30 cellular contexts compared by ENCODE assay signal in the genomic region with DNA sequence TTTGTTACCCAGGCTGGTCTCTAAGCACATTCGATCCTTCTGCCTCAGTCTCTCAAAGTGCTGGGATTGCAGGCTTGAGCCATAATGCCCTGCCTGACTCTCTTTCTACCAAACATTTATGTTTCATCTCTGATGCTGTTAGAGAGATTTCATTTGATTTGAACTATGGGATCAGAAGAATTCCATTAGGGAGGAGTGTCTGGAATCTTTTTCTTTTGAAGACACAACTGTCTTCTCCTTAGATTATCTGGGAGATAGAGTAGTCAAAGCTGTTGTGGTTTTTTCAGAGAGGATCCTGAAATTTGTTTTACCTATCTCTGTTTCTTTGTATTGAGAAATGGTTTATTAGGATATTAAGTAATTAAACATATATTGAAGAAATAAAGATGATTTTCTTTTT.
"Had no signal": no experiment of that assay in that cellular context is flagged by ENCODE, and none has a peak within 500 bp of the region (broad histone marks: within the 10 kb centered on the region; RNA-seq: fewer than 3 reads in every experiment).

No MANE protein-coding gene starts in this region.

- H3K27ac Mint-ChIP-seq: activated CD4-positive, alpha-beta memory T cell treated with anti-CD3 and anti-CD28 coated beads, Interleukin-2, amount 10 ng/mL, durations not matched to agents 7 days and 5 days; activated CD4-positive, alpha-beta T cell treated with anti-CD3 and anti-CD28 coated beads, Interleukin-2, amount 10 ng/mL, durations not matched to agents 7 days and 5 days; activated naive CD8-positive, alpha-beta T cell treated with anti-CD3 and anti-CD28 coated beads, Interleukin-2, amount 50 U/mL, for 24 hours; activated T-helper 17 cell treated with anti-CD3 and anti-CD28 coated beads, Interleukin-2, amount 50 U/mL, for 72 hours; stimulated activated memory B cell treated with anti-CD40 and anti-IgM and Interleukin-4, amounts not matched to agents 10 μg/mL and 1 μg/mL and 100 μg/mL, for 72 hours; T-helper 17 cell had no signal

- H3K9ac ChIP-seq: parathyroid adenoma had no signal

- H3K4me3 ChIP-seq: esophagus squamous epithelium, right atrium auricular region, smooth muscle cell, stomach, thyroid gland, upper lobe of left lung had no signal

- H3K27me3 ChIP-seq: esophagus squamous epithelium, right atrium auricular region, stomach, thyroid gland, upper lobe of left lung had no signal

- ATAC-seq: activated naive CD8-positive, alpha-beta T cell treated with anti-CD3 and anti-CD28 coated beads, Interleukin-2, amount 50 U/mL, for 24 hours; activated T-cell treated with anti-CD3 and anti-CD28 coated beads, Interleukin-2, amount 50 U/mL, for 4 hours; activated T-helper 17 cell treated with anti-CD3 and anti-CD28 coated beads, Interleukin-2, amount 50 U/mL, for 72 hours; left ventricle myocardium superior; stimulated activated memory B cell treated with anti-CD40 and anti-IgM and Interleukin-4, amounts not matched to agents 10 μg/mL and 1 μg/mL and 100 μg/mL, for 72 hours; T-helper 17 cell had no signal

- H3K4me1 Mint-ChIP-seq: activated CD4-positive, alpha-beta memory T cell treated with anti-CD3 and anti-CD28 coated beads, Interleukin-2, amount 10 ng/mL, durations not matched to agents 7 days and 5 days had no signal

- H3K27me3 Mint-ChIP-seq: activated CD4-positive, alpha-beta memory T cell treated with anti-CD3 and anti-CD28 coated beads, Interleukin-2, amount 10 ng/mL, durations not matched to agents 7 days and 5 days; activated CD4-positive, alpha-beta T cell treated with anti-CD3 and anti-CD28 coated beads, Interleukin-2, amount 10 ng/mL, durations not matched to agents 7 days and 5 days; activated naive CD4-positive, alpha-beta T cell treated with anti-CD3 and anti-CD28 coated beads, Interleukin-2, amount 50 U/mL, for 24 hours; activated naive CD8-positive, alpha-beta T cell treated with anti-CD3 and anti-CD28 coated beads, Interleukin-2, amount 50 U/mL, for 24 hours; activated T-helper 17 cell treated with anti-CD3 and anti-CD28 coated beads, Interleukin-2, amount 50 U/mL, for 72 hours; naive B cell; stimulated activated memory B cell treated with anti-CD40 and anti-IgM and Interleukin-4, amounts not matched to agents 10 μg/mL and 1 μg/mL and 100 μg/mL, for 72 hours; T-helper 17 cell had no signal

- DNase-seq: activated CD4-positive, alpha-beta memory T cell treated with anti-CD3 and anti-CD28 coated beads, Interleukin-2, amount 10 ng/mL, durations not matched to agents 7 days and 5 days; activated CD4-positive, alpha-beta T cell treated with anti-CD3 and anti-CD28 coated beads for 1 hour; activated CD4-positive, alpha-beta T cell treated with anti-CD3 and anti-CD28 coated beads, Interleukin-2, amount 10 ng/mL, durations not matched to agents 7 days and 5 days; activated gamma-delta T cell treated with Interleukin-2 at 50 U/mL for 16 hours; activated naive CD8-positive, alpha-beta T cell treated with anti-CD3 and anti-CD28 coated beads, Interleukin-2, amount 50 U/mL, for 24 hours; activated T-cell treated with anti-CD3 and anti-CD28 coated beads, Interleukin-2, amount 50 U/mL, for 4 hours; amygdala; dermis blood vessel endothelial cell; effector CD8-positive, alpha-beta T cell; esophagus squamous epithelium; glutamatergic neuron; islet precursor cell; left ventricle myocardium superior; naive B cell; occipital lobe; stimulated activated CD4-positive, alpha-beta T cell treated with anti-CD3 and anti-CD28 coated beads, Interleukin-1b, Interleukin-23, amount 100 ng/mL, for 48 hours; stimulated activated CD4-positive, alpha-beta T cell treated with anti-CD3 and anti-CD28 coated beads, Interleukin-4, amount 100 ng/mL, for 4 hours; stimulated activated CD8-positive, alpha-beta memory T cell treated with anti-CD3 and anti-CD28 coated beads, Interleukin-4, amount 100 ng/mL, for 48 hours; stomach; T-helper 17 cell; T1000 had no signal

- H3K9me3 ChIP-seq: esophagus squamous epithelium, right atrium auricular region, stomach, thyroid gland, upper lobe of left lung had no signal

- H3K36me3 ChIP-seq: right atrium auricular region, stomach, thyroid gland, upper lobe of left lung had no signal

- H3K4me1 ChIP-seq: parathyroid adenoma had no signal

- H3K4me2 ChIP-seq: smooth muscle cell had no signal

- H3K27ac ChIP-seq: epithelial cell of prostate, esophagus squamous epithelium, parathyroid adenoma, right atrium auricular region, stomach, thyroid gland had no signal

- H2AFZ ChIP-seq: parathyroid adenoma had no signal

- H3K4me3 Mint-ChIP-seq: activated CD4-positive, alpha-beta memory T cell treated with anti-CD3 and anti-CD28 coated beads, Interleukin-2, amount 10 ng/mL, durations not matched to agents 7 days and 5 days; activated CD4-positive, alpha-beta T cell treated with anti-CD3 and anti-CD28 coated beads, Interleukin-2, amount 10 ng/mL, durations not matched to agents 7 days and 5 days; activated naive CD4-positive, alpha-beta T cell treated with anti-CD3 and anti-CD28 coated beads, Interleukin-2, amount 50 U/mL, for 24 hours; activated naive CD8-positive, alpha-beta T cell treated with anti-CD3 and anti-CD28 coated beads, Interleukin-2, amount 50 U/mL, for 24 hours; activated T-cell treated with anti-CD3 and anti-CD28 coated beads, Interleukin-2, amount 50 U/mL, for 4 hours; activated T-helper 17 cell treated with anti-CD3 and anti-CD28 coated beads, Interleukin-2, amount 50 U/mL, for 72 hours; naive B cell; stimulated activated memory B cell treated with anti-CD40 and anti-IgM and Interleukin-4, amounts not matched to agents 10 μg/mL and 1 μg/mL and 100 μg/mL, for 72 hours; T-helper 17 cell had no signal

- H3K36me3 Mint-ChIP-seq: activated naive CD4-positive, alpha-beta T cell treated with anti-CD3 and anti-CD28 coated beads, Interleukin-2, amount 50 U/mL, for 24 hours; naive B cell had no signal

- H3K9me3 Mint-ChIP-seq: activated CD4-positive, alpha-beta memory T cell treated with anti-CD3 and anti-CD28 coated beads, Interleukin-2, amount 10 ng/mL, durations not matched to agents 7 days and 5 days; activated CD4-positive, alpha-beta T cell treated with anti-CD3 and anti-CD28 coated beads, Interleukin-2, amount 10 ng/mL, durations not matched to agents 7 days and 5 days; activated naive CD4-positive, alpha-beta T cell treated with anti-CD3 and anti-CD28 coated beads, Interleukin-2, amount 50 U/mL, for 24 hours; activated naive CD8-positive, alpha-beta T cell treated with anti-CD3 and anti-CD28 coated beads, Interleukin-2, amount 50 U/mL, for 24 hours; activated T-cell treated with anti-CD3 and anti-CD28 coated beads, Interleukin-2, amount 50 U/mL, for 4 hours; activated T-helper 17 cell treated with anti-CD3 and anti-CD28 coated beads, Interleukin-2, amount 50 U/mL, for 72 hours; naive B cell; stimulated activated memory B cell treated with anti-CD40 and anti-IgM and Interleukin-4, amounts not matched to agents 10 μg/mL and 1 μg/mL and 100 μg/mL, for 72 hours had no signal
